18 cellular contexts compared by ENCODE assay signal in genomic region chr14:68675233-68675577, GRCh38.
DNase-seq lines count a peak whose midpoint lies in the region; ATAC-seq, FAIRE-seq and TF ChIP-seq lines count a peak whose summit lies in the region.
"Had no signal": no experiment of that assay in that cellular context is flagged by ENCODE, and none has a peak within 500 bp of the region (broad histone marks: within the 10 kb centered on the region; RNA-seq: fewer than 3 reads in every experiment).

No MANE protein-coding gene starts in this region.

- H3K79me2 ChIP-seq in osteoblast (ENCODE audit: insufficient read depth, low read length) = no peaks in the 10 kb centered on the region

- no peaks in the 10 kb centered on the region for H3K36me3 Mint-ChIP-seq in dendritic cell treated with granulocyte-macrophage colony-stimulating factor and Interleukin-4, amounts not matched to agents 40 ng/mL and 50 ng/mL, for 4 days (ENCODE audit: low read depth)

- intact Hi-C loops in dendritic cell treated with granulocyte-macrophage colony-stimulating factor and Interleukin-4, amounts not matched to agents 40 ng/mL and 50 ng/mL, for 4 days (cut with micrococcal nuclease) = no loop called here
- intact Hi-C loops in prostate gland (cut with DNase I) (loop anchor here (5.0 kb wide), 1 partner anchor 107 kb away; no protein-coding TSS in a partner anchor), pancreas (cut with DNase I) (loop anchor here in 1 of 3 donors (10.0 kb wide), 1 partner anchor 100 kb away; no protein-coding TSS in a partner anchor)

- peak overlapping the region; percentile 39 for H2AFZ ChIP-seq in osteoblast (ENCODE audit: low read length)

- peak; percentile 91 for DNase-seq in M059J (ENCODE audit: low read depth)
- no peak for DNase-seq in osteoblast (ENCODE audit: insufficient read length, low spot score, missing footprints)
- no peak for DNase-seq in NCI-H1092 treated with DMSO at 0.1 percent for 48 hours (lab: John Stamatoyannopoulos, UW)
- no peak for DNase-seq in prostate gland (ENCODE audit: low spot score)
- DNase-seq in H7 = no peak
- DNase-seq in pancreas = no peak
- DNase-seq: anterior cingulate cortex; C1 segment of cervical spinal cord; effector CD8-positive, alpha-beta T cell; GF-D8; heart right ventricle; left ventricle myocardium inferior; NCI-H1417; NCI-H524 treated with DMSO at 0.1 percent for 48 hours; SHP77 treated with DMSO at 0.1 percent for 48 hours; stimulated activated CD4-positive, alpha-beta T cell treated with anti-CD3 and anti-CD28 coated beads, Interleukin-15, amount 100 ng/mL, for 24 hours had no signal

- no peak overlapping the region for H3K9ac ChIP-seq in BLaER1 treated with 17β-estradiol and CSF1 and Interleukin-3, amounts not matched to agents 10 nM and 100 nM

- TF ChIP-seq CTCF in osteoblast (IDR thresholded peaks at IDR 0.05; ENCODE audit: extremely low read depth, low read depth, low read length) (no peak), prostate gland (IDR thresholded peaks at IDR 0.05) (no peak), pancreas (IDR thresholded peaks at IDR 0.05) (no peak)

- peak overlapping the region in 10 of 11 experiments; percentile 3 to 46 (median 23); a peak in 10 of 22 replicates for H3K27ac ChIP-seq in BLaER1 treated with 17β-estradiol and CSF1 and Interleukin-3, amounts not matched to agents 10 nM and 100 nM
- H3K27ac ChIP-seq in osteoblast (ENCODE audit: low read depth, low read length) (peak overlapping the region; percentile 30), prostate gland (no peak overlapping the region), pancreas (no peak overlapping the region)
- H3K27ac ChIP-seq: heart right ventricle, left ventricle myocardium inferior had no signal

- H3K4me1 Mint-ChIP-seq in dendritic cell treated with granulocyte-macrophage colony-stimulating factor and Interleukin-4, amounts not matched to agents 40 ng/mL and 50 ng/mL, for 4 days (ENCODE audit: low read depth) = peaks cover 61% of the 10 kb centered on the region

- no peak for ATAC-seq in pancreas
- ATAC-seq: heart right ventricle had no signal

- H3K4me3 Mint-ChIP-seq in dendritic cell treated with granulocyte-macrophage colony-stimulating factor and Interleukin-4, amounts not matched to agents 40 ng/mL and 50 ng/mL, for 4 days = no peak overlapping the region

- 100% methylated on average over 1 of the region's 1 CpG for WGBS in prostate gland
- WGBS in pancreas, 2 donors = 91 to 96% methylated on average over 1 of the region's 1 CpG

- no peaks in the 10 kb centered on the region for H4K20me1 ChIP-seq in BLaER1 treated with 17β-estradiol and CSF1 and Interleukin-3, amounts not matched to agents 10 nM and 100 nM
- H4K20me1 ChIP-seq in osteoblast (ENCODE audit: insufficient read depth, low read length) = no peaks in the 10 kb centered on the region

- H3K4me2 ChIP-seq in BLaER1 treated with 17β-estradiol and CSF1 and Interleukin-3, amounts not matched to agents 10 nM and 100 nM = peak overlapping the region in 9 of 11 experiments; percentile 11 to 64 (median 27); a peak in 9 of 22 replicates
- H3K4me2 ChIP-seq in osteoblast (ENCODE audit: insufficient read depth, low read length) = peak overlapping the region; percentile 13

- H3K4me3 ChIP-seq in BLaER1 treated with 17β-estradiol and CSF1 and Interleukin-3, amounts not matched to agents 10 nM and 100 nM = no peak overlapping the region
- H3K4me3 ChIP-seq in osteoblast (ENCODE audit: insufficient read depth, low read length) = no peak overlapping the region
- no peak overlapping the region for H3K4me3 ChIP-seq in prostate gland
- H3K4me3 ChIP-seq in H7 (ENCODE audit: insufficient read depth, low read depth, low read length) = no peak overlapping the region
- H3K4me3 ChIP-seq in pancreas = no peak overlapping the region
- H3K4me3 ChIP-seq: heart right ventricle, left ventricle myocardium inferior had no signal

- FAIRE-seq in pancreas (lab: Jason Lieb, UNC) = no peak

- peaks cover 3% of the 10 kb centered on the region for H3K27me3 Mint-ChIP-seq in dendritic cell treated with granulocyte-macrophage colony-stimulating factor and Interleukin-4, amounts not matched to agents 40 ng/mL and 50 ng/mL, for 4 days

- H3K9me3 Mint-ChIP-seq in dendritic cell treated with granulocyte-macrophage colony-stimulating factor and Interleukin-4, amounts not matched to agents 40 ng/mL and 50 ng/mL, for 4 days = no peaks in the 10 kb centered on the region

- H3K9me3 ChIP-seq in BLaER1 treated with 17β-estradiol and CSF1 and Interleukin-3, amounts not matched to agents 10 nM and 100 nM (replicated peaks in 1 of 11) = peaks cover 0 to 7% (median 0%) of the 10 kb centered on the region in 11 experiments; a peak in 1 of 22 replicates
- H3K9me3 ChIP-seq in osteoblast (ENCODE audit: low read depth, low read length) (no peaks in the 10 kb centered on the region), prostate gland (no peaks in the 10 kb centered on the region), pancreas (no peaks in the 10 kb centered on the region)
- H3K9me3 ChIP-seq: heart right ventricle, left ventricle myocardium inferior had no signal

- no peaks in the 10 kb centered on the region for H3K27me3 ChIP-seq in BLaER1 treated with 17β-estradiol and CSF1 and Interleukin-3, amounts not matched to agents 10 nM and 100 nM
- no peaks in the 10 kb centered on the region for H3K27me3 ChIP-seq in osteoblast (ENCODE audit: insufficient read depth, low read length)
- no peaks in the 10 kb centered on the region for H3K27me3 ChIP-seq in prostate gland (replicated peaks; ENCODE audit: insufficient read depth)
- no peaks in the 10 kb centered on the region for H3K27me3 ChIP-seq in H7 (ENCODE audit: control insufficient read depth, insufficient read depth, low read length)
- H3K27me3 ChIP-seq in pancreas = no peaks in the 10 kb centered on the region
- H3K27me3 ChIP-seq: heart right ventricle had no signal

- no peak for TF ChIP-seq POLR2A in prostate gland (IDR thresholded peaks at IDR 0.05)

- H3K36me3 ChIP-seq in BLaER1 treated with 17β-estradiol and CSF1 and Interleukin-3, amounts not matched to agents 10 nM and 100 nM = peaks cover 0 to 16% (median 0%) of the 10 kb centered on the region in 11 experiments; a peak in 1 of 22 replicates
- no peaks in the 10 kb centered on the region for H3K36me3 ChIP-seq in osteoblast (ENCODE audit: insufficient read depth, low read length)
- H3K36me3 ChIP-seq in prostate gland = no peaks in the 10 kb centered on the region
- no peaks in the 10 kb centered on the region for H3K36me3 ChIP-seq in H7 (replicated peaks; ENCODE audit: control insufficient read depth, insufficient read depth, low read length)
- no peaks in the 10 kb centered on the region for H3K36me3 ChIP-seq in pancreas
- H3K36me3 ChIP-seq: heart right ventricle, left ventricle myocardium inferior had no signal

- H3K4me1 ChIP-seq in BLaER1 treated with 17β-estradiol and CSF1 and Interleukin-3, amounts not matched to agents 10 nM and 100 nM = peaks cover 60 to 88% (median 81%) of the 10 kb centered on the region in 10 experiments
- H3K4me1 ChIP-seq in osteoblast (ENCODE audit: insufficient read depth, low read length) (peaks cover 14% of the 10 kb centered on the region), prostate gland (replicated peaks) (peaks cover 12% of the 10 kb centered on the region), pancreas (peaks cover 36 to 48% (median 46%) of the 10 kb centered on the region in 3 donors)

- peak overlapping the region; percentile 48 for H3K27ac Mint-ChIP-seq in dendritic cell treated with granulocyte-macrophage colony-stimulating factor and Interleukin-4, amounts not matched to agents 40 ng/mL and 50 ng/mL, for 4 days

Comparison
In these comparisons a context has a peak if more than half of its experiments do, and no peak if none do; other contexts are left out.
1. H3K27ac ChIP-seq: peak in BLaER1 treated with 17β-estradiol and CSF1 and Interleukin-3, amounts not matched to agents 10 nM and 100 nM (10 of 11) and osteoblast (single experiment); none in prostate gland (0 of 2) and pancreas (0 of 4).